Comparison of ENCODE assay signal across 1 cellular context in the genomic region with DNA sequence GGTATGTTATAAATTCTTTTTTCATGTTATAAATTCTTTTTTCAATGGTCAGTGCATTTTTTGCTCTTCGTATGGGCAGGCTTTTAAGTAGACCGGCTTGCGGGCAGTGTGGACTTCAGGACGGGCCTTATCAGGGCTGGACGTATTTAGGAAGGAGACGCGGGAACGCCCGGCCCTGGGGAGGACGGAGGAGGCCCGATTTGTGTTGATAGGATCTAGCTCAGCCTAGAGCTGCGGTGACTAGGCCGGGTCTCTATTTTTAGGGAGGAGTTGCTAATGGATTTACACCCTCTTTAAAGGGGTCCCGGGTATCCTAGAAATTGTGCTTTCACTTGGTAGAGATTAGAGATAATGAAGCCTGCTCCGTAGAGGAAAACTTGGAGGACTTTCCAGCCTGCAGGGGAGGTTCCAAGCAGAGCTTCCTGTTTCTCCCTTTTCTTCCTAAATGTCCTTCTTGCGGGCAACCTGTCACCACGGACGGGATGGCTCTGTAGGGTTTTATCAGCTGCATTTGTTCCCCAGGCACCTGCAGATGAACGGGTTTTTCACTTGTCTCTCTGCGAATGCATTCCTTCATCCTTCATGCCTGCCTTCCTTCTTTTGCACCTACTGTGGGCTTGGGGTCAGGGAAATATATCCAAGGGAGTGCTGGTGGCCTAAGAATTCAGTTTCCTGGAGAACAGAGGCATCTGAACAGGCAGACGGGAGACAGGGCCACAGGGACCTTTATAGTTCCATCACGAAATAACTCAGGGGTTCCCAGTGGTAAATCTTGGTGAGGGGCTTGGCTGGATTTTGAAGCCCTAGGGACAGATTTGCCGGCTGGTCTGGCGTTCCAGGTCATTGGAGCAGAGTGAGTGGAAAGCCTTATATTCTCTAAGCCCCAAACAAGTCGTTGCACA.
TF ChIP-seq lines count a peak whose summit lies in the region.

No MANE protein-coding gene starts in this region.

TF ChIP-seq in GM12878, 131 proteins besides CTCF, POLR2A, EP300 and RAD21 (continued from another document):
- no peak for TF ChIP-seq SUZ12 (IDR thresholded peaks at IDR 0.05; ENCODE audit: unreplicated experiment)
- TF ChIP-seq GABPA (IDR thresholded peaks at IDR 0.05; ENCODE audit: low read depth) = 0 out of 2 replicates have a peak, but pooled peaks have one; percentile 22
- TF ChIP-seq, protein P1, sequence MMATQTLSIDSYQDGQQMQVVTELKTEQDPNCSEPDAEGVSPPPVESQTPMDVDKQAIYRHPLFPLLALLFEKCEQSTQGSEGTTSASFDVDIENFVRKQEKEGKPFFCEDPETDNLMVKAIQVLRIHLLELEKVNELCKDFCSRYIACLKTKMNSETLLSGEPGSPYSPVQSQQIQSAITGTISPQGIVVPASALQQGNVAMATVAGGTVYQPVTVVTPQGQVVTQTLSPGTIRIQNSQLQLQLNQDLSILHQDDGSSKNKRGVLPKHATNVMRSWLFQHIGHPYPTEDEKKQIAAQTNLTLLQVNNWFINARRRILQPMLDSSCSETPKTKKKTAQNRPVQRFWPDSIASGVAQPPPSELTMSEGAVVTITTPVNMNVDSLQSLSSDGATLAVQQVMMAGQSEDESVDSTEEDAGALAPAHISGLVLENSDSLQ (IDR thresholded peaks at IDR 0.05) = no peak
- TF ChIP-seq EED (IDR thresholded peaks at IDR 0.05; ENCODE audit: low read depth) = 0 out of 2 replicates have a peak, but pooled peaks have one; percentile 18
- no peak for TF ChIP-seq USF1 (IDR thresholded peaks at IDR 0.05; ENCODE audit: borderline replicate concordance, extremely low read length, insufficient read depth, low read depth, low read length)
